8 cellular contexts compared by ENCODE assay signal in the genomic region with DNA sequence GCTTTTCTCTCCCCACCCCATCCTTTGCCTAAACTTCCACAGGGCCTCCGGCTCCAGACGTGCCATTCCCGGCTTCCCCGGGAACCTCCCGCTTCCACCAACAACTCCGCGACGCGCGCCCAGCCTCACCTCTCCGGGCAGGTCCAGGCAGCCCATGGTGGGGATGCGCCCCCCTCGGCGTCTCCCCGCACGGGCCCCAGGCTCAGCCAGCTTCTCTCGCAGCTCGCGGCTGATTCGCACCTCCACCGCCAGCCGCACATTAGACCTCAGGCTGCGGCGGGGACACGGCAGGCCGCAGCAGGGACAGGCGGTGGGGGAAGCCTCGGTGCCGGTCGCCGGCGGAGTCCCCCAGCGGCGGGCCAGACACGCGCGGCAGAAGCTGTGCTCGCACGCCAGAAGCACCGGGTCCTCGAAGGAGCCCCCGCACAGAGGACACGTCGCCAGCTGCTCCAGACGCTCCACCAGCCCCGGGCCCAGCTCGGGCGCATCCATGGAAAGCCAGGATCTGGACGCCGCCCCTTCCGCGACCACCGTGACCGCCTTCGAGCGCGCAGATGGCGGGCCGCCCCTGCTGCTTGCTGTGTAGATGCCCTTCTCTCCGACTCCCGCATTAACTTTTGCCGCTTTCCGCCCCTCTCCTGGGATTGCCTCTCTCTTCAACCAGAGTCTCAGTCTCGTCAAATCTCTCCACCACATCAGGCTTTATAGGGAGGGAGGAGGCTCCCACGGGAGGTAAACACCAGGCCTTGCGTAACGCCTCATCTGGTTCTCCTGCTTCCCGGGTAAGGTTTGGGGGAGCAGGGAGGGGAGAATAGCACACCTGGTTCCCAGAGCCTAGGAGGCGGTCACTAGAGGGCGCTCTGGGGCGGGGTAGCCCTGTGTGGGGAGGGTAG. TPM values are rescaled to one million over a fixed set of nuclear protein-coding genes. Genes with fewer than 3 reads are reported as not detected.
A peak's percentile ranks its signal among the peaks of the same experiment; 100 is the strongest.
DNase-seq lines count a peak whose midpoint lies in the region; ATAC-seq and TF ChIP-seq lines count a peak whose summit lies in the region.

A gene with protein sequence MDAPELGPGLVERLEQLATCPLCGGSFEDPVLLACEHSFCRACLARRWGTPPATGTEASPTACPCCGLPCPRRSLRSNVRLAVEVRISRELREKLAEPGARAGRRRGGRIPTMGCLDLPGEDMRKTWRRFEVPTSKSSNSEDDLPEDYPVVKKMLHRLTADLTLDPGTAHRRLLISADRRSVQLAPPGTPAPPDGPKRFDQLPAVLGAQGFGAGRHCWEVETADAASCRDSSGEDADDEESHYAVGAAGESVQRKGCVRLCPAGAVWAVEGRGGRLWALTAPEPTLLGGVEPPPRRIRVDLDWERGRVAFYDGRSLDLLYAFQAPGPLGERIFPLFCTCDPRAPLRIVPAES (minus strand): TSS at position 676 of the 893 bp plus-strand sequence. CDS start 184 bp downstream, at position 492.

- no peak for ATAC-seq in activated CD8-positive, alpha-beta memory T cell treated with anti-CD3 and anti-CD28 coated beads, Interleukin-2, amount 10 ng/mL, durations not matched to agents 7 days and 5 days
- ATAC-seq in activated T-cell treated with anti-CD3 and anti-CD28 coated beads, Interleukin-2, amount 50 U/mL, for 72 hours (replicated peaks in 1 of 2) = peak; percentile 36 to 38

- H3K4me3 ChIP-seq in hepatocyte = peak within 1 kb of the TSS; percentile 36

- peaks cover 8% of the 10 kb centered on the region for H3K36me3 Mint-ChIP-seq in activated CD8-positive, alpha-beta memory T cell treated with anti-CD3 and anti-CD28 coated beads, Interleukin-2, amount 10 ng/mL, durations not matched to agents 7 days and 5 days
- peaks cover 0 to 5% of the 10 kb centered on the region in 2 donors for H3K36me3 Mint-ChIP-seq in activated T-cell treated with anti-CD3 and anti-CD28 coated beads, Interleukin-2, amount 50 U/mL, for 72 hours (ENCODE audit: insufficient read depth in 2 of 2)

- H3K9me3 Mint-ChIP-seq in activated CD8-positive, alpha-beta memory T cell treated with anti-CD3 and anti-CD28 coated beads, Interleukin-2, amount 10 ng/mL, durations not matched to agents 7 days and 5 days (ENCODE audit: low read depth) = no peaks in the 10 kb centered on the region
- no peaks in the 10 kb centered on the region for H3K9me3 Mint-ChIP-seq in activated T-cell treated with anti-CD3 and anti-CD28 coated beads, Interleukin-2, amount 50 U/mL, for 72 hours

- H3K79me2 ChIP-seq in hepatocyte = no peaks in the 10 kb centered on the region

- H3K27ac ChIP-seq in hepatocyte = peak within 1 kb of the TSS; percentile 57

- no peaks in the 10 kb centered on the region for H3K36me3 ChIP-seq in hepatocyte (replicated peaks; ENCODE audit: insufficient read depth, low read depth)

- peaks cover 45% of the 10 kb centered on the region for H3K4me1 Mint-ChIP-seq in activated CD8-positive, alpha-beta memory T cell treated with anti-CD3 and anti-CD28 coated beads, Interleukin-2, amount 10 ng/mL, durations not matched to agents 7 days and 5 days
- peaks cover 51% of the 10 kb centered on the region for H3K4me1 Mint-ChIP-seq in activated T-cell treated with anti-CD3 and anti-CD28 coated beads, Interleukin-2, amount 50 U/mL, for 72 hours (ENCODE audit: low read depth)

- peak; percentile 47 for TF ChIP-seq CTCF in hepatocyte (IDR thresholded peaks at IDR 0.05; ENCODE audit: poor library complexity)

- DNase-seq in activated CD8-positive, alpha-beta memory T cell treated with anti-CD3 and anti-CD28 coated beads, Interleukin-2, amount 50 U/mL, for 48 hours = peak; percentile 66
- DNase-seq in activated CD8-positive, alpha-beta memory T cell treated with anti-CD3 and anti-CD28 coated beads, Interleukin-2, amount 10 ng/mL, durations not matched to agents 7 days and 5 days = no peak
- peak; percentile 35 to 46 for DNase-seq in activated T-cell treated with anti-CD3 and anti-CD28 coated beads, Interleukin-2, amount 50 U/mL, for 72 hours
- DNase-seq in hepatocyte (ENCODE audit: low spot score) (peak; percentile 58), EL (no peak), NCI-H510A (lab: John Stamatoyannopoulos, UW) (no peak)
- peak; percentile 60 for DNase-seq in stimulated activated CD8-positive, alpha-beta memory T cell treated with anti-CD3 and anti-CD28 coated beads, Interleukin-4, amount 100 ng/mL, for 48 hours
- no peak for DNase-seq in effector CD8-positive, alpha-beta T cell (lab: John Stamatoyannopoulos, UW)

- H3K27me3 Mint-ChIP-seq in activated CD8-positive, alpha-beta memory T cell treated with anti-CD3 and anti-CD28 coated beads, Interleukin-2, amount 10 ng/mL, durations not matched to agents 7 days and 5 days = peaks cover 90% of the 10 kb centered on the region
- peaks cover 63% of the 10 kb centered on the region for H3K27me3 Mint-ChIP-seq in activated T-cell treated with anti-CD3 and anti-CD28 coated beads, Interleukin-2, amount 50 U/mL, for 72 hours (ENCODE audit: low read depth)

- 2% methylated on average over 68 of the region's 71 CpGs for WGBS in hepatocyte (ENCODE audit: low lambda C conversion rate, missing lambda C conversion rate)

- no peaks in the 10 kb centered on the region for H4K20me1 ChIP-seq in hepatocyte (ENCODE audit: insufficient read depth, poor library complexity, severe bottlenecking)

- H3K4me2 ChIP-seq in hepatocyte = peak within 1 kb of the TSS; percentile 92

- H3K9me3 ChIP-seq in hepatocyte (ENCODE audit: low read depth) = no peaks in the 10 kb centered on the region

- peaks cover 31% of the 10 kb centered on the region for H3K4me1 ChIP-seq in hepatocyte (ENCODE audit: insufficient read depth)

- CTCF ChIA-PET in activated CD8-positive, alpha-beta memory T cell treated with anti-CD3 and anti-CD28 coated beads, Interleukin-2, amount 10 ng/mL, durations not matched to agents 7 days and 5 days (lab: Charles Lee) = interaction anchor here (1.0 to 2.5 kb wide), 5 partner anchors 15 to 56 kb away, joined by 3 to 8 read pairs (median 3); no protein-coding TSS in a partner anchor

- H2AFZ ChIP-seq in hepatocyte = peak within 1 kb of the TSS; percentile 46

- H3K9me2 ChIP-seq in hepatocyte (replicated peaks; ENCODE audit: insufficient read depth) = no peaks in the 10 kb centered on the region

- H3K27me3 ChIP-seq in hepatocyte = peaks cover 95% of the 10 kb centered on the region

- no peak within 1 kb of the TSS for H3K4me3 Mint-ChIP-seq in activated CD8-positive, alpha-beta memory T cell treated with anti-CD3 and anti-CD28 coated beads, Interleukin-2, amount 10 ng/mL, durations not matched to agents 7 days and 5 days
- H3K4me3 Mint-ChIP-seq in activated T-cell treated with anti-CD3 and anti-CD28 coated beads, Interleukin-2, amount 50 U/mL, for 72 hours = peak within 1 kb of the TSS; percentile 82

- no peak within 1 kb of the TSS for H3K27ac Mint-ChIP-seq in activated CD8-positive, alpha-beta memory T cell treated with anti-CD3 and anti-CD28 coated beads, Interleukin-2, amount 10 ng/mL, durations not matched to agents 7 days and 5 days
- no peak within 1 kb of the TSS for H3K27ac Mint-ChIP-seq in activated T-cell treated with anti-CD3 and anti-CD28 coated beads, Interleukin-2, amount 50 U/mL, for 72 hours

RNA-seq across cellular contexts. Expression of the gene that starts here (rescaled TPM):
- total RNA-seq in activated CD8-positive, alpha-beta memory T cell treated with anti-CD3 and anti-CD28 coated beads, Interleukin-2, amount 10 ng/mL, durations not matched to agents 7 days and 5 days = not detected
- total RNA-seq in activated T-cell treated with anti-CD3 and anti-CD28 coated beads, Interleukin-2, amount 50 U/mL, for 72 hours = not detected
- 0.73 and 1.1 TPM in 2 replicates for total RNA-seq in hepatocyte
- 2.2 and 3.3 TPM in 2 replicates for polyA plus RNA-seq in hepatocyte

Comparison
In these comparisons a context has a peak if more than half of its experiments do, and no peak if none do; other contexts are left out.
1. DNase-seq: peak in activated CD8-positive, alpha-beta memory T cell treated with anti-CD3 and anti-CD28 coated beads, Interleukin-2, amount 50 U/mL, for 48 hours (single experiment), hepatocyte (single experiment) and stimulated activated CD8-positive, alpha-beta memory T cell treated with anti-CD3 and anti-CD28 coated beads, Interleukin-4, amount 100 ng/mL, for 48 hours (single experiment); none in activated CD8-positive, alpha-beta memory T cell treated with anti-CD3 and anti-CD28 coated beads, Interleukin-2, amount 10 ng/mL, durations not matched to agents 7 days and 5 days (single experiment), EL (single experiment), NCI-H510A (single experiment) and effector CD8-positive, alpha-beta T cell (single experiment).
2. Peak in DNase-seq and ATAC-seq in activated T-cell treated with anti-CD3 and anti-CD28 coated beads, Interleukin-2, amount 50 U/mL, for 72 hours; RNA of the gene not detected or under 1 TPM.